9 cellular contexts compared by ENCODE assay signal in the genomic region with DNA sequence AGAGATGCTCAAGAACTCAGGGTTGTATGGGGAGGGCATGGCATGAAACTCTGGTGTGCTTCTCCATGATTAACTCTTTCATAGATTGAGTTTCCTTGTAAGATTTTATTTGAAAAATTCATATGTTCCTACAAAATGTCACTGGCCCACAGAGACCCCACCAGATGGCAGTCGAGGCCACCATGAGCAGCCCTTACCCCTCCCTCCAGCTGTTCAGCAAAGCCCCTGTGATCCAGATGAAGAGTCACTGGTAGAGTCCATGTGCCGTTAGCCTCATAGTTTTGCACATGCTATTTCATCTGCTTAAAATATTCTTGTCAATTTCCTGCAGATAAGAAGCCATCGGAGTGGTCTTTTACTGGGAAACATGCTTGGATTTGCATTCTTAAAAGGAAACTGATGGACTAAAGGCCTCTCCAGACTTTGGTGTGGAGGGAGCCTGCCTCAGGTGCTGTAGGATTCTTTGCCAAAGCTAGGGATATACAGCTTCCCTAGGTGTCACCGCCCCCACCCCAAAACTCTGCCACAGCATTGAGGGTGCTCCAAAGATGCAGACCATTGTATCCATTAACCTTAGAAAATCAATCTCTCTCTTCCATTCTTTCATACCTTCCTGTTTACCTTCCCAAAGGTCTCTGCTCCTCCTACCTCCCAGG. TPM values are rescaled to one million over a fixed set of nuclear protein-coding genes. Genes with fewer than 3 reads are reported as not detected.
DNase-seq lines count a peak whose midpoint lies in the region; ATAC-seq and TF ChIP-seq lines count a peak whose summit lies in the region.
"Had no signal": no experiment of that assay in that cellular context is flagged by ENCODE, and none has a peak within 500 bp of the region (broad histone marks: within the 10 kb centered on the region; RNA-seq: fewer than 3 reads in every experiment).

No MANE protein-coding gene starts in this region.

- ATAC-seq in GM19351 (IDR thresholded peaks at IDR 0.05; ENCODE audit: unreplicated experiment), result peak; percentile 73
- ATAC-seq in HG03039 (IDR thresholded peaks at IDR 0.05; ENCODE audit: unreplicated experiment), result no peak
- no peak for ATAC-seq in HG02588 (IDR thresholded peaks at IDR 0.05; ENCODE audit: unreplicated experiment)

- H3K4me1 ChIP-seq in tibial nerve, result no peaks in the 10 kb centered on the region

- H3K4me3 ChIP-seq in AG04450 (ENCODE audit: low read depth, low read length) (no peak overlapping the region), fibroblast of pulmonary artery (replicated peaks; ENCODE audit: low read depth, low read length) (no peak overlapping the region), tibial nerve (no peak overlapping the region)

- no peak for TF ChIP-seq POLR2A in tibial nerve (IDR thresholded peaks at IDR 0.05)

- WGBS in tibial nerve, 2 donors, result 37 to 47% methylated on average over 4 of the region's 4 CpGs

- no peak for TF ChIP-seq EP300 in tibial nerve (IDR thresholded peaks at IDR 0.05)

- H3K36me3 ChIP-seq in tibial nerve, result no peaks in the 10 kb centered on the region

- no peak for DNase-seq in AG04450 (ENCODE audit: low read depth, low spot score)
- DNase-seq in NCI-H748 treated with DMSO at 0.1 percent for 48 hours (lab: John Stamatoyannopoulos, UW), result peak; percentile 53
- peak; percentile 45 for DNase-seq in fibroblast of pulmonary artery (ENCODE audit: low read depth)
- no peak for DNase-seq in NOMO-1 (lab: John Stamatoyannopoulos, UW; ENCODE audit: unreplicated experiment in 2 of 2)
- DNase-seq in tibial nerve (ENCODE audit: low spot score in 2 of 2), result no peak
- DNase-seq: NK-92 treated with Interleukin-12 subunit alpha and Interleukin-12 subunit beta, amount 100 ng/mL, for 24 hours had no signal

- H3K27ac ChIP-seq in AG04450 (ENCODE audit: low read depth, low read length) (no peak overlapping the region), tibial nerve (no peak overlapping the region)

- TF ChIP-seq CTCF in AG04450 (IDR thresholded peaks at IDR 0.05; ENCODE audit: low read depth, low read length), result peak; percentile 55
- peak; percentile 60 for TF ChIP-seq CTCF in fibroblast of pulmonary artery (IDR thresholded peaks at IDR 0.05; ENCODE audit: low read length, missing control alignments)
- no peak for TF ChIP-seq CTCF in tibial nerve (IDR thresholded peaks at IDR 0.05)

- H3K27me3 ChIP-seq in AG04450 (ENCODE audit: control insufficient read depth, insufficient read depth, low read length), result no peaks in the 10 kb centered on the region
- H3K27me3 ChIP-seq in tibial nerve, result no peaks in the 10 kb centered on the region

- no peaks in the 10 kb centered on the region for H3K9me3 ChIP-seq in AG04450 (ENCODE audit: control insufficient read depth, insufficient read depth, low read length)
- no peaks in the 10 kb centered on the region for H3K9me3 ChIP-seq in tibial nerve

- POLR2A ChIA-PET in AG04450 (lab: Yijun Ruan, JAX), result no interaction called here

- CTCF ChIA-PET in AG04450 (lab: Charles Lee), result interaction anchor here (1.2 to 1.3 kb wide), 2 partner anchors 235 to 237 kb away, joined by 6 to 11 read pairs; no protein-coding TSS in a partner anchor

RNA-seq across cellular contexts. Expression of a gene that starts 18.8 kb away (rescaled TPM):
- polyA plus RNA-seq in AG04450 (2011; rRNA removed), result not detected in 2 replicates
- polyA minus RNA-seq in AG04450 (2011; rRNA and poly(A)+ RNA removed), result not detected in 2 replicates
- total RNA-seq in tibial nerve, result 1 to 10 TPM; 1.2 to 3.9 (median 2.6) TPM

Comparison
In these comparisons a context has a peak if more than half of its experiments do, and no peak if none do; other contexts are left out.
1. DNase-seq: peak in NCI-H748 treated with DMSO at 0.1 percent for 48 hours (single experiment) and fibroblast of pulmonary artery (single experiment); none in AG04450 (single experiment), NOMO-1 (0 of 2) and tibial nerve (0 of 2).
2. CTCF ChIP-seq: peak in AG04450 (single experiment) and fibroblast of pulmonary artery (single experiment); none in tibial nerve (0 of 5).